ENCODE assay signal across 8 cellular contexts in genomic region chr2:240999873-241000541, GRCh38. TPM values are rescaled to one million over a fixed set of nuclear protein-coding genes. Genes with fewer than 3 reads are reported as not detected.
DNase-seq lines count a peak whose midpoint lies in the region; ATAC-seq, FAIRE-seq and TF ChIP-seq lines count a peak whose summit lies in the region.

No MANE protein-coding gene starts in this region.

- no peak for FAIRE-seq in kidney (lab: Jason Lieb, UNC)

- H2BK120ac ChIP-seq in H9 (ENCODE audit: low read depth, low read length, poor library complexity, severe bottlenecking) = no peak overlapping the region

- H4K5ac ChIP-seq in H9 (ENCODE audit: insufficient read length, low read depth, low read length) = no peak overlapping the region

- no peak for ATAC-seq in GM21786 (IDR thresholded peaks at IDR 0.05; ENCODE audit: unreplicated experiment)

- intact Hi-C loops in kidney (cut with DNase I) = no loop called here

- no peak overlapping the region for H3K23ac ChIP-seq in H9 (ENCODE audit: insufficient read length, low read depth, low read length)

- no peak overlapping the region for H2BK5ac ChIP-seq in H9 (ENCODE audit: insufficient read length, low read length)

- peaks cover 0 to 4% of the 10 kb centered on the region in 2 experiments; a peak in 2 of 4 replicates for H3K4me1 Mint-ChIP-seq in H9
- peaks cover 16% of the 10 kb centered on the region for H3K4me1 Mint-ChIP-seq in activated naive CD8-positive, alpha-beta T cell treated with anti-CD3 and anti-CD28 coated beads for 36 hours

- no peak overlapping the region for H2AK5ac ChIP-seq in H9 (ENCODE audit: insufficient read length, low read length)

- H3K14ac ChIP-seq in H9 (ENCODE audit: insufficient read depth, low read length) = no peak overlapping the region

- peak overlapping the region; percentile 49 to 71 for H3K4me3 Mint-ChIP-seq in H9
- H3K4me3 Mint-ChIP-seq in activated naive CD8-positive, alpha-beta T cell treated with anti-CD3 and anti-CD28 coated beads for 36 hours = peak overlapping the region; percentile 35

- H3T11ph ChIP-seq in H9 (ENCODE audit: low read length) = no peak overlapping the region

- H4K91ac ChIP-seq in H9 (ENCODE audit: insufficient read length, low read depth, low read length) = no peak overlapping the region

- H3K27me3 Mint-ChIP-seq in H9 (ENCODE audit: low read depth) = peaks cover 48% of the 10 kb centered on the region
- H3K27me3 Mint-ChIP-seq in activated naive CD8-positive, alpha-beta T cell treated with anti-CD3 and anti-CD28 coated beads for 36 hours = peaks cover 8% of the 10 kb centered on the region

- no CpG with 5 or more reads among the region's 19 CpGs for WGBS in H9 (ENCODE audit: extremely low coverage, insufficient read length, low lambda C conversion rate)

- no peak overlapping the region for H3K27ac Mint-ChIP-seq in H9
- no peak overlapping the region for H3K27ac Mint-ChIP-seq in activated naive CD8-positive, alpha-beta T cell treated with anti-CD3 and anti-CD28 coated beads for 36 hours

- no peaks in the 10 kb centered on the region for H3K79me1 ChIP-seq in H9 (ENCODE audit: insufficient read depth, low read depth, low read length, poor library complexity, severe bottlenecking)

- TF ChIP-seq CTCF in H9 (conservative IDR thresholded peaks at IDR 0.05) (no peak), kidney (IDR thresholded peaks at IDR 0.05; ENCODE audit: borderline replicate concordance, extremely low read depth, insufficient read depth) (no peak)

- H3K9me3 ChIP-seq in H9 (ENCODE audit: control insufficient read depth, low read depth, low read length) (no peaks in the 10 kb centered on the region), kidney (ENCODE audit: control insufficient read depth in 1 of 2, low read length in 2 of 2) (peaks cover 0 to 8% of the 10 kb centered on the region in 2 donors)

- no peak overlapping the region for H3K4me2 ChIP-seq in H9 (ENCODE audit: insufficient read depth, insufficient read length, low read length)

- H2AFZ ChIP-seq in H9 (ENCODE audit: low read length) = no peak overlapping the region

- H3K56ac ChIP-seq in H9 (ENCODE audit: insufficient read length, low read depth, low read length) = no peak overlapping the region

- H2BK20ac ChIP-seq in H9 (ENCODE audit: low read depth, low read length, poor library complexity, severe bottlenecking) = no peak overlapping the region

- H3K36me3 ChIP-seq in kidney (ENCODE audit: control insufficient read depth in 1 of 2, insufficient read depth in 2 of 2, low read length in 2 of 2) = peaks cover 0 to 5% of the 10 kb centered on the region in 2 donors

- no peaks in the 10 kb centered on the region for H3K4me1 ChIP-seq in H9 (ENCODE audit: insufficient read depth, low read length)
- peaks cover 8 to 26% of the 10 kb centered on the region in 2 donors for H3K4me1 ChIP-seq in kidney (ENCODE audit: control insufficient read depth in 1 of 2, insufficient read depth in 1 of 2, low read depth in 1 of 2, low read length in 2 of 2)

- H3K27me3 ChIP-seq in H9 (ENCODE audit: insufficient read depth, low read length) = peaks cover 3% of the 10 kb centered on the region; the same call in 1 of the 2 replicates

- no peak overlapping the region for H2BK12ac ChIP-seq in H9 (ENCODE audit: insufficient read length, low read depth, low read length)

- peaks cover 16 to 19% of the 10 kb centered on the region in 2 experiments for H3K9me3 Mint-ChIP-seq in H9
- peaks cover 7% of the 10 kb centered on the region for H3K9me3 Mint-ChIP-seq in activated naive CD8-positive, alpha-beta T cell treated with anti-CD3 and anti-CD28 coated beads for 36 hours

- H3K27ac ChIP-seq in H9 (ENCODE audit: insufficient read length, low read depth, low read length) = no peak overlapping the region
- no peak overlapping the region for H3K27ac ChIP-seq in kidney (ENCODE audit: low read depth in 2 of 2, low read length in 2 of 2)
- peak overlapping the region in 8 of 21 experiments; percentile 51 to 93 (median 84) for H3K27ac ChIP-seq in skin epidermis

- no peak overlapping the region for H3K4ac ChIP-seq in H9 (ENCODE audit: low read depth, low read length)

- H3K36me3 Mint-ChIP-seq in H9 (ENCODE audit: insufficient read depth in 1 of 3, low read depth in 3 of 3) = peaks cover 2 to 10% (median 4%) of the 10 kb centered on the region in 3 experiments
- peaks cover 12% of the 10 kb centered on the region for H3K36me3 Mint-ChIP-seq in activated naive CD8-positive, alpha-beta T cell treated with anti-CD3 and anti-CD28 coated beads for 36 hours

- no peaks in the 10 kb centered on the region for H4K20me1 ChIP-seq in H9 (ENCODE audit: control insufficient read depth, insufficient read depth, insufficient read length)

- H3K4me3 ChIP-seq in kidney (ENCODE audit: low read length in 2 of 2) (peak overlapping the region; percentile 42 to 45), skin epidermis (peak overlapping the region; percentile 20 to 54 (median 46))

- no peak overlapping the region for H2BK15ac ChIP-seq in H9 (ENCODE audit: low read depth, low read length)

- H3K9ac ChIP-seq in H9 (ENCODE audit: extremely low read depth, insufficient read length, low read length) (no peak overlapping the region), kidney (ENCODE audit: low read length in 2 of 2) (peak overlapping the region in 1 of 2 donors; percentile 37)

- peaks cover 6% of the 10 kb centered on the region for H3K23me2 ChIP-seq in H9 (ENCODE audit: insufficient read length, low read depth, low read length, poor library complexity, severe bottlenecking)

- H4K8ac ChIP-seq in H9 (replicated peaks; ENCODE audit: insufficient read length, low read depth, low read length) = no peak overlapping the region

- H3K79me2 ChIP-seq in H9 (ENCODE audit: insufficient read depth, low read length) = no peaks in the 10 kb centered on the region

- no peak overlapping the region for H3K18ac ChIP-seq in H9 (ENCODE audit: insufficient read length, low read depth, low read length)

- DNase-seq in H9 (no peak), kidney (peak; percentile 73), T-helper 2 cell (no peak), NCI-H2196 treated with DMSO at 0.1 percent for 48 hours (lab: John Stamatoyannopoulos, UW; ENCODE audit: unreplicated experiment) (no peak), NCI-H2171 (lab: John Stamatoyannopoulos, UW) (no peak)
- no peak for DNase-seq in activated naive CD8-positive, alpha-beta T cell treated with anti-CD3 and anti-CD28 coated beads for 36 hours

RNA-seq across cellular contexts. Expression of gene SNED1, which starts 1.6 kb away (rescaled TPM):
- total RNA-seq in H9 (2021) = 1.8 and 2.5 TPM in 2 replicates
- total RNA-seq in activated naive CD8-positive, alpha-beta T cell treated with anti-CD3 and anti-CD28 coated beads for 36 hours = 1 to 10 TPM in 1 of 2 experiments, under 1 TPM in 1; 0.91 to 1.0 TPM
- 42.1 TPM for total RNA-seq in kidney
- 3.0 TPM for polyA plus RNA-seq in kidney (ENCODE audit: insufficient read depth, low read depth, low replicate concordance)

Comparison
In these comparisons a context has a peak if more than half of its experiments do, and no peak if none do; other contexts are left out.
1. RNA of gene SNED1, which starts 1.6 kb away (total RNA-seq): 42.1 TPM in kidney (single experiment); 1.8 to 2.5 TPM in H9 and 0.91 to 1.0 TPM in activated naive CD8-positive, alpha-beta T cell treated with anti-CD3 and anti-CD28 coated beads for 36 hours; every median in the first group is over 10 times any median in the second.